Comparison of ENCODE assay signal across 1 cellular context in the genomic region with DNA sequence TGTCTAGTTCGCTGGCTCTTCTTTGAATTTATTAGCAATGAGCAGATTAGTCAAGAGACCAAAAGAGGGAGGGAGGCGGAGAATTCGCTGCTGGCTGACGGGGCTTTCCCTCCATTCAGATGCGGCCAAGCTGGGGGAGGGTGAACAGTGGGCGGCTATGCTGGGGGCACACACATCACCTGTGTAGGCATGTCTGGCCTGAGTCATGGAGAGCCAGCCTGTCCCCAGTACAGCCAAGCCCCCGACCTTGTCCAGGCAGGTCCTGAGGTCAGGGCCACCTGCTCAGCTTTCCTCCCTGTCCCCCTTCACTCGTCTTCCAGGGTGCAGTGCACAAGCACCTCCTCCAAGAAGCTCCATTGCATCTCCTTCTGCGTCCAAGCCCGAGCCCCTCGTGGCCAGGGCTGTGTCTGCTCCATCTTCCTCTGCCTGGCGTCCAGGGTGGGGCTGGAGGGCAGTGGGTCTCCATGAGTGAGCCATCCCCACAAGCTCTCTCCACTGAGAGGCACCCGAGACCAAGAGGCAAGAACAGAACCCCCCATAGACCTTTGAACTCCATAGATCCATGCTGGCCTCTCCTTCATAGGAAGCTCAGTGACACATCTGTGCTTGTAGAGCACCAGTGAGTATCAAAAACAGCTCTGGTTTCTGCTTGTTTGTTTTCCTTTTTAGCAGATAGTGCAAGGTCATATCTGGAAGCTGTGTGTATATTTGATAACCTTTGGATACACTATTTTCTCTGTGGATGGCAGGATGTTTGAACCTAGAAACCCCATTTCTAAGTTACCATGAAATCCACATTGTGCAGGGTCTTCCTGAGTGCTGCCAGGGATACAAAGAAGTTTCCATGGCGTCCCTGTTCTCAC.
A peak's percentile ranks its signal among the peaks of the same experiment; 100 is the strongest.
TF ChIP-seq lines count a peak whose summit lies in the region.

No MANE protein-coding gene starts in this region.

TF ChIP-seq in HepG2, 621 proteins besides CTCF, POLR2A, EP300 and RAD21 (continued from another document):
- no peak for TF ChIP-seq ZNF563 (CRISPR knock-in tag; IDR thresholded peaks at IDR 0.05)
- no peak for TF ChIP-seq KDM2A (CRISPR knock-in tag; IDR thresholded peaks at IDR 0.05; ENCODE audit: borderline replicate concordance, low read depth)
- TF ChIP-seq KDM3A (CRISPR knock-in tag; IDR thresholded peaks at IDR 0.05; ENCODE audit: low read depth) = no peak
- TF ChIP-seq, protein P1, sequence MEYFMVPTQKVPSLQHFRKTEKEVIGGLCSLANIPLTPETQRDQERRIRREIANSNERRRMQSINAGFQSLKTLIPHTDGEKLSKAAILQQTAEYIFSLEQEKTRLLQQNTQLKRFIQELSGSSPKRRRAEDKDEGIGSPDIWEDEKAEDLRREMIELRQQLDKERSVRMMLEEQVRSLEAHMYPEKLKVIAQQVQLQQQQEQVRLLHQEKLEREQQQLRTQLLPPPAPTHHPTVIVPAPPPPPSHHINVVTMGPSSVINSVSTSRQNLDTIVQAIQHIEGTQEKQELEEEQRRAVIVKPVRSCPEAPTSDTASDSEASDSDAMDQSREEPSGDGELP (IDR thresholded peaks at IDR 0.05; ENCODE audit: borderline replicate concordance, low read depth) = peak; percentile 48; the same call in 1 of the 2 replicates
- peak; percentile 70 for TF ChIP-seq ZBTB38 (CRISPR knock-in tag; IDR thresholded peaks at IDR 0.05)
- 0 out of 2 replicates have a peak, but pooled peaks have one; percentile 44 for TF ChIP-seq RFXAP (CRISPR knock-in tag; IDR thresholded peaks at IDR 0.05; ENCODE audit: borderline replicate concordance)
- peak; percentile 87 for TF ChIP-seq FOXJ3 (CRISPR knock-in tag; IDR thresholded peaks at IDR 0.05; ENCODE audit: borderline replicate concordance)
- TF ChIP-seq YEATS4 (CRISPR knock-in tag; IDR thresholded peaks at IDR 0.05; ENCODE audit: borderline replicate concordance) = peak; percentile 48; the same call in 1 of the 2 replicates
- TF ChIP-seq NFRKB (IDR thresholded peaks at IDR 0.05) = no peak
- peak; percentile 66; the same call in 1 of the 2 replicates for TF ChIP-seq HHEX (CRISPR knock-in tag; IDR thresholded peaks at IDR 0.05)
- TF ChIP-seq PAX8 (CRISPR knock-in tag; IDR thresholded peaks at IDR 0.05; ENCODE audit: borderline replicate concordance) = no peak
- TF ChIP-seq SMAD9 (CRISPR knock-in tag; IDR thresholded peaks at IDR 0.05) = no peak
